Comparison of ENCODE assay signal across 13 cellular contexts in the genomic region with DNA sequence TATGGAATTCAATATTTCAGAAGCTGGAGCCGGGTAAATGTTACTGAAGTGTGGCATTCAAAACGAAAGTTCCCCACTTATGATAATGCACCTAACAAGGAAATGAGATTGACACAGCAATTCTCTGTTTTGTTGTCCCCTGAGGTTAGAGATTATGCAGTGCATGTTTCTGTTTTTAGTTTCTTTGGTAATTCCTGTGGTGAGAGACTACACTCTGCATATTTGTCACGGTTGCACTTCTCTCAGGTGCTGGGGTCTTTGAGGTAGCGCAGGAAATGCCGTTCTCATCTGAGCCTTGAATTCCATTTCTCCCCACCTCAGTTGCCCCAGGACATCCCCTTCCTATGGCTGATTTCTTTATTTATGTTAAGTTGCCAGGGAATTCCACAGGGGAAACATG. TPM values are rescaled to one million over a fixed set of nuclear protein-coding genes. Genes with fewer than 3 reads are reported as not detected.
DNase-seq lines count a peak whose midpoint lies in the region; ATAC-seq and TF ChIP-seq lines count a peak whose summit lies in the region.
"Had no signal": no experiment of that assay in that cellular context is flagged by ENCODE, and none has a peak within 500 bp of the region (broad histone marks: within the 10 kb centered on the region; RNA-seq: fewer than 3 reads in every experiment).

No MANE protein-coding gene starts in this region.

- POLR2A ChIA-PET in CD4-positive, alpha-beta memory T cell (lab: Charles Lee; ENCODE audit: partially characterized antibody) = no interaction called here

- no peak overlapping the region for H3K27ac Mint-ChIP-seq in CD4-positive, alpha-beta memory T cell
- H3K27ac Mint-ChIP-seq in natural killer cell = no peak overlapping the region
- H3K27ac Mint-ChIP-seq: immature natural killer cell had no signal

- H3K4me3 ChIP-seq in CD4-positive, alpha-beta memory T cell (ENCODE audit: low read length in 2 of 2) = no peak overlapping the region
- H3K4me3 ChIP-seq: transverse colon had no signal

- no peak for TF ChIP-seq CTCF in natural killer cell (IDR thresholded peaks at IDR 0.05)

- no peaks in the 10 kb centered on the region for H3K27me3 ChIP-seq in CD4-positive, alpha-beta memory T cell (ENCODE audit: insufficient read depth, low read length)
- H3K27me3 ChIP-seq: transverse colon had no signal

- H3K36me3 ChIP-seq in CD4-positive, alpha-beta memory T cell (ENCODE audit: insufficient read depth, low read length) = no peaks in the 10 kb centered on the region
- H3K36me3 ChIP-seq: transverse colon had no signal

- H3K4me1 ChIP-seq in CD4-positive, alpha-beta memory T cell (ENCODE audit: insufficient read depth, low read length) = no peaks in the 10 kb centered on the region
- H3K4me1 ChIP-seq: transverse colon had no signal

- ATAC-seq in GM18499 (IDR thresholded peaks at IDR 0.05; ENCODE audit: insufficient read depth, unreplicated experiment) = peak; percentile 100
- ATAC-seq in GM19463 (IDR thresholded peaks at IDR 0.05; ENCODE audit: unreplicated experiment) = peak; percentile 99
- ATAC-seq in HG02973 (IDR thresholded peaks at IDR 0.05; ENCODE audit: unreplicated experiment) = peak; percentile 99
- ATAC-seq in natural killer cell = no peak

- CTCF ChIA-PET in CD4-positive, alpha-beta memory T cell (lab: Charles Lee; ENCODE audit: partially characterized antibody) = no interaction called here

- H3K4me3 Mint-ChIP-seq in CD4-positive, alpha-beta memory T cell = no peak overlapping the region
- H3K4me3 Mint-ChIP-seq in natural killer cell = no peak overlapping the region
- H3K4me3 Mint-ChIP-seq: immature natural killer cell had no signal

- no peaks in the 10 kb centered on the region for H3K36me3 Mint-ChIP-seq in CD4-positive, alpha-beta memory T cell
- H3K36me3 Mint-ChIP-seq in natural killer cell = no peaks in the 10 kb centered on the region
- H3K36me3 Mint-ChIP-seq: immature natural killer cell had no signal

- peaks cover 1 to 5% of the 10 kb centered on the region in 2 donors for H3K27me3 Mint-ChIP-seq in CD4-positive, alpha-beta memory T cell
- H3K27me3 Mint-ChIP-seq in natural killer cell (ENCODE audit: low read depth in 2 of 2) = peaks cover 0 to 6% of the 10 kb centered on the region in 2 donors

- no peak overlapping the region for H3K27ac ChIP-seq in CD4-positive, alpha-beta memory T cell (ENCODE audit: low read depth, low read length)
- H3K27ac ChIP-seq: transverse colon had no signal

- no peaks in the 10 kb centered on the region for H3K9me3 ChIP-seq in CD4-positive, alpha-beta memory T cell (ENCODE audit: control insufficient read depth in 1 of 2, low read length in 2 of 2)
- H3K9me3 ChIP-seq: transverse colon had no signal

- H3K9me3 Mint-ChIP-seq in CD4-positive, alpha-beta memory T cell = peaks cover 0 to 4% (median 0%) of the 10 kb centered on the region in 8 donors
- peaks cover 0 to 2% of the 10 kb centered on the region in 2 donors for H3K9me3 Mint-ChIP-seq in natural killer cell

- intact Hi-C loops in CD4-positive, alpha-beta memory T cell (cut with micrococcal nuclease) = no loop called here
- intact Hi-C loops in natural killer cell (cut with micrococcal nuclease) = no loop called here

- peak; percentile 66 for DNase-seq in MV-4-11 (lab: John Stamatoyannopoulos, UW)
- DNase-seq in CD4-positive, alpha-beta memory T cell = no peak
- DNase-seq in NCI-H345 treated with DMSO at 0.1 percent for 48 hours (lab: John Stamatoyannopoulos, UW; ENCODE audit: unreplicated experiment) = no peak
- DNase-seq in NCI-H1694 treated with DMSO at 0.1 percent for 48 hours (lab: John Stamatoyannopoulos, UW) = no peak
- DNase-seq in natural killer cell = no peak
- DNase-seq: COR-L47; immature natural killer cell; NCI-H1417; stimulated activated CD4-positive, alpha-beta T cell treated with anti-CD3 and anti-CD28 coated beads, Interleukin-4, amount 100 ng/mL, for 4 hours; transverse colon had no signal

- no peaks in the 10 kb centered on the region for H3K4me1 Mint-ChIP-seq in CD4-positive, alpha-beta memory T cell
- no peaks in the 10 kb centered on the region for H3K4me1 Mint-ChIP-seq in natural killer cell
- H3K4me1 Mint-ChIP-seq: immature natural killer cell had no signal

RNA-seq across cellular contexts. Expression of gene BEND4, which starts 15.3 kb away (rescaled TPM):
- total RNA-seq in CD4-positive, alpha-beta memory T cell = under 1 TPM; 0.08 to 0.23 TPM
- polyA plus RNA-seq in CD4-positive, alpha-beta memory T cell = under 1 TPM in 1 of 2 donors, not detected in 1; 0.28 TPM
- total RNA-seq in natural killer cell = under 1 TPM; 0.23 to 0.45 (median 0.43) TPM

Comparison
In these comparisons a context has a peak if more than half of its experiments do, and no peak if none do; other contexts are left out.
1. ATAC-seq: peak in GM18499 (single experiment), GM19463 (single experiment) and HG02973 (single experiment); none in natural killer cell (0 of 3).